10 cellular contexts compared by ENCODE assay signal in genomic region chr7:39609084-39609461, GRCh38. TPM values are rescaled to one million over a fixed set of nuclear protein-coding genes. Genes with fewer than 3 reads are reported as not detected.
DNase-seq lines count a peak whose midpoint lies in the region; ATAC-seq and TF ChIP-seq lines count a peak whose summit lies in the region.
"Had no signal": no experiment of that assay in that cellular context is flagged by ENCODE, and none has a peak within 500 bp of the region (broad histone marks: within the 10 kb centered on the region; RNA-seq: fewer than 3 reads in every experiment).

No MANE protein-coding gene starts in this region.

- H3K27ac ChIP-seq in AG04450 (ENCODE audit: low read depth, low read length) (peak overlapping the region; percentile 93), HUES48 (ENCODE audit: low read depth, low read length) (no peak overlapping the region)
- H3K27ac ChIP-seq in effector memory CD4-positive, alpha-beta T cell (ENCODE audit: insufficient read depth, low read length, poor library complexity, severe bottlenecking), result no peak overlapping the region

- no peak overlapping the region for H3K9ac ChIP-seq in HUES48 (ENCODE audit: low read depth, low read length)
- peak overlapping the region; percentile 60 for H3K9ac ChIP-seq in mucosa of stomach (ENCODE audit: low read length)

- no peaks in the 10 kb centered on the region for H3K27me3 ChIP-seq in AG04450 (ENCODE audit: control insufficient read depth, insufficient read depth, low read length)
- H3K27me3 ChIP-seq in HUES48 (ENCODE audit: control insufficient read depth, insufficient read depth, low read length), result peaks cover 23% of the 10 kb centered on the region
- H3K27me3 ChIP-seq in effector memory CD4-positive, alpha-beta T cell (replicated peaks; ENCODE audit: control insufficient read depth, insufficient read depth, low read length, poor library complexity, severe bottlenecking), result no peaks in the 10 kb centered on the region
- no peaks in the 10 kb centered on the region for H3K27me3 ChIP-seq in mucosa of stomach (ENCODE audit: control insufficient read depth, insufficient read depth, low read length)

- intact Hi-C loops in mucosa of descending colon (cut with DNase I, micrococcal nuclease), result no loop called here

- H3K36me3 ChIP-seq in HUES48 (ENCODE audit: control insufficient read depth, insufficient read depth, low read length) (no peaks in the 10 kb centered on the region), mucosa of stomach (ENCODE audit: control insufficient read depth, insufficient read depth, low read length) (no peaks in the 10 kb centered on the region), mucosa of descending colon (ENCODE audit: low read depth) (no peaks in the 10 kb centered on the region)
- H3K36me3 ChIP-seq in effector memory CD4-positive, alpha-beta T cell (ENCODE audit: control insufficient read depth, insufficient read depth, low read length), result no peaks in the 10 kb centered on the region

- CTCF ChIA-PET in AG04450 (lab: Charles Lee), result interaction anchor here (1.0 to 2.4 kb wide), 3 partner anchors 29 to 287 kb away, joined by 3 to 10 read pairs (median 4); no protein-coding TSS in a partner anchor

- DNase-seq in AG04450 (ENCODE audit: low read depth, low spot score) (no peak), mucosa of descending colon (no peak), superior temporal gyrus (ENCODE audit: extremely low spot score) (no peak)
- DNase-seq in effector memory CD4-positive, alpha-beta T cell, result no peak
- DNase-seq: small intestine, SW 1271 had no signal

- TF ChIP-seq CTCF in AG04450 (IDR thresholded peaks at IDR 0.05; ENCODE audit: low read depth, low read length) (no peak), mucosa of descending colon (IDR thresholded peaks at IDR 0.05) (no peak)

- ATAC-seq in HG02981 (IDR thresholded peaks at IDR 0.05; ENCODE audit: unreplicated experiment) (no peak), mucosa of descending colon (no peak), HG02642 (IDR thresholded peaks at IDR 0.05; ENCODE audit: poor library complexity, unreplicated experiment) (no peak)

- H3K9me3 ChIP-seq in AG04450 (ENCODE audit: control insufficient read depth, insufficient read depth, low read length), result no peaks in the 10 kb centered on the region
- no peaks in the 10 kb centered on the region for H3K9me3 ChIP-seq in HUES48 (ENCODE audit: control insufficient read depth, insufficient read depth, low read length)
- no peaks in the 10 kb centered on the region for H3K9me3 ChIP-seq in effector memory CD4-positive, alpha-beta T cell (ENCODE audit: control insufficient read depth, low read length)
- no peaks in the 10 kb centered on the region for H3K9me3 ChIP-seq in mucosa of stomach (ENCODE audit: control insufficient read depth, low read length)
- no peaks in the 10 kb centered on the region for H3K9me3 ChIP-seq in mucosa of descending colon

- no peak overlapping the region for H3K4me3 ChIP-seq in AG04450 (ENCODE audit: low read depth, low read length)
- peak overlapping the region; percentile 56; the same call in 1 of the 2 replicates for H3K4me3 ChIP-seq in HUES48 (ENCODE audit: low read depth, low read length)
- peak overlapping the region; percentile 11 for H3K4me3 ChIP-seq in effector memory CD4-positive, alpha-beta T cell (ENCODE audit: insufficient read depth, low read depth, low read length, poor library complexity, severe bottlenecking)
- no peak overlapping the region for H3K4me3 ChIP-seq in mucosa of stomach (ENCODE audit: low read length)
- no peak overlapping the region for H3K4me3 ChIP-seq in mucosa of descending colon

- POLR2A ChIA-PET in AG04450 (lab: Yijun Ruan, JAX), result interaction anchor here (0.6 to 1.9 kb wide), 7 partner anchors 13 to 763 kb away, joined by 3 to 16 read pairs (median 3); partner anchors contain the start of gene RALA

- H3K4me1 ChIP-seq in HUES48 (ENCODE audit: control insufficient read depth, insufficient read depth, low read length) (no peaks in the 10 kb centered on the region), mucosa of stomach (ENCODE audit: control insufficient read depth, insufficient read depth, low read length) (peaks cover 29% of the 10 kb centered on the region), mucosa of descending colon (ENCODE audit: low read depth) (no peaks in the 10 kb centered on the region)
- peaks cover 6% of the 10 kb centered on the region for H3K4me1 ChIP-seq in effector memory CD4-positive, alpha-beta T cell (ENCODE audit: control insufficient read depth, insufficient read depth, low read length, poor library complexity, severe bottlenecking)

RNA-seq across cellular contexts. Expression of gene RALA, which starts 14.3 kb away (rescaled TPM):
- polyA plus RNA-seq in AG04450 (2011; rRNA removed), result 45.0 and 59.2 TPM in 2 replicates
- 58.6 and 65.6 TPM in 2 replicates for polyA minus RNA-seq in AG04450 (2011; rRNA and poly(A)+ RNA removed)
- 10 to 100 TPM; 35.6 to 52.5 (median 50.3) TPM for total RNA-seq in mucosa of descending colon

RNA-seq across cellular contexts. Expression of gene YAE1, which starts 42.9 kb away (rescaled TPM):
- polyA plus RNA-seq in AG04450 (2011; rRNA removed), result 38.5 and 49.0 TPM in 2 replicates
- 43.6 and 46.4 TPM in 2 replicates for polyA minus RNA-seq in AG04450 (2011; rRNA and poly(A)+ RNA removed)
- 10 to 100 TPM; 19.8 to 24.2 (median 23.3) TPM for total RNA-seq in mucosa of descending colon

Comparison
In these comparisons a context has a peak if more than half of its experiments do, and no peak if none do; other contexts are left out.
1. H3K4me3 ChIP-seq: peak in HUES48 (single experiment) and effector memory CD4-positive, alpha-beta T cell (single experiment); none in AG04450 (single experiment), mucosa of stomach (single experiment) and mucosa of descending colon (single experiment).